In genomic region chr6:105691064-105691463, GRCh38 we compare ENCODE assay signal across 28 cellular contexts.
"Had no signal": no experiment of that assay in that cellular context is flagged by ENCODE, and none has a peak within 500 bp of the region (broad histone marks: within the 10 kb centered on the region; RNA-seq: fewer than 3 reads in every experiment).

No MANE protein-coding gene starts in this region.

- H3K36me3 ChIP-seq: breast epithelium, colonic mucosa, WERI-Rb-1 had no signal

- H3K4me3 Mint-ChIP-seq: activated CD8-positive, alpha-beta T cell treated with anti-CD3 and anti-CD28 coated beads for 36 hours; activated naive CD4-positive, alpha-beta T cell treated with anti-CD3 and anti-CD28 coated beads for 36 hours; activated naive CD8-positive, alpha-beta T cell treated with anti-CD3 and anti-CD28 coated beads, Interleukin-2, amount 10 ng/mL, durations not matched to agents 7 days and 5 days; activated T-helper 17 cell treated with anti-CD3 and anti-CD28 coated beads, Interleukin-2, amount 50 U/mL, for 72 hours had no signal

- DNase-seq: activated CD4-positive, alpha-beta T cell treated with anti-CD3 and anti-CD28 coated beads for 4 hours; activated CD8-positive, alpha-beta memory T cell treated with anti-CD3 and anti-CD28 coated beads, Interleukin-2, amount 50 U/mL, for 48 hours; activated CD8-positive, alpha-beta T cell treated with anti-CD3 and anti-CD28 coated beads for 36 hours; activated gamma-delta T cell; activated naive CD4-positive, alpha-beta T cell treated with anti-CD3 and anti-CD28 coated beads for 36 hours; activated naive CD8-positive, alpha-beta T cell treated with anti-CD3 and anti-CD28 coated beads, Interleukin-2, amount 10 ng/mL, durations not matched to agents 7 days and 5 days; activated T-cell treated with anti-CD3 and anti-CD28 coated beads, Interleukin-2, amount 50 U/mL, for 1 hour; caudate nucleus; colonic mucosa; Kasumi-1; NCI-H1105 treated with DMSO at 0.1 percent for 48 hours; NCI-H146; NCI-H187 treated with DMSO at 0.1 percent for 48 hours; NCI-H2081 treated with DMSO at 0.1 percent for 48 hours; NCI-H2227 treated with DMSO at 0.1 percent for 48 hours; NCI-H446 treated with DMSO at 0.1 percent for 48 hours; NCI-H526; NCI-H774; RPMI8226; T-helper 1 cell; WERI-Rb-1 had no signal

- H3K27me3 ChIP-seq: breast epithelium, colonic mucosa had no signal

- ATAC-seq: activated CD4-positive, CD25-positive, alpha-beta regulatory T cell treated with anti-CD3 and anti-CD28 coated beads, Interleukin-2, amount 50 U/mL, for 24 hours; activated CD8-positive, alpha-beta T cell treated with anti-CD3 and anti-CD28 coated beads for 36 hours; activated T-helper 17 cell treated with anti-CD3 and anti-CD28 coated beads, Interleukin-2, amount 50 U/mL, for 72 hours; K562; Panc1; Right ventricle myocardium inferior had no signal

- H3K27ac Mint-ChIP-seq: activated CD8-positive, alpha-beta T cell treated with anti-CD3 and anti-CD28 coated beads for 36 hours; activated naive CD4-positive, alpha-beta T cell treated with anti-CD3 and anti-CD28 coated beads for 36 hours; activated naive CD8-positive, alpha-beta T cell treated with anti-CD3 and anti-CD28 coated beads, Interleukin-2, amount 10 ng/mL, durations not matched to agents 7 days and 5 days; activated T-helper 17 cell treated with anti-CD3 and anti-CD28 coated beads, Interleukin-2, amount 50 U/mL, for 72 hours had no signal

- H3K4me1 Mint-ChIP-seq: activated naive CD8-positive, alpha-beta T cell treated with anti-CD3 and anti-CD28 coated beads, Interleukin-2, amount 10 ng/mL, durations not matched to agents 7 days and 5 days had no signal

- H3K27ac ChIP-seq: breast epithelium, colonic mucosa, SK-N-MC, WERI-Rb-1 had no signal

- H3K4me1 ChIP-seq: colonic mucosa had no signal

- H3K4me3 ChIP-seq: breast epithelium, colonic mucosa, K562, SK-N-MC had no signal

- H3K9me3 ChIP-seq: colonic mucosa had no signal

- H3K36me3 Mint-ChIP-seq: activated naive CD8-positive, alpha-beta T cell treated with anti-CD3 and anti-CD28 coated beads, Interleukin-2, amount 10 ng/mL, durations not matched to agents 7 days and 5 days had no signal
